In genomic region chr22:28012811-28013460, GRCh38 we compare ENCODE assay signal across 17 cellular contexts.
A peak's percentile ranks its signal among the peaks of the same experiment; 100 is the strongest.
DNase-seq lines count a peak whose midpoint lies in the region; ATAC-seq and TF ChIP-seq lines count a peak whose summit lies in the region.
"Had no signal": no experiment of that assay in that cellular context is flagged by ENCODE, and none has a peak within 500 bp of the region (broad histone marks: within the 10 kb centered on the region; RNA-seq: fewer than 3 reads in every experiment).

No MANE protein-coding gene starts in this region.

- TF ChIP-seq CTCF in RWPE2 (IDR thresholded peaks at IDR 0.05; ENCODE audit: poor library complexity, severe bottlenecking), result no peak

- H3K4me3 Mint-ChIP-seq in activated CD4-positive, alpha-beta memory T cell treated with anti-CD3 and anti-CD28 coated beads, Interleukin-2, amount 10 ng/mL, durations not matched to agents 7 days and 5 days, result no peak overlapping the region
- H3K4me3 Mint-ChIP-seq: CD4-positive, alpha-beta memory T cell had no signal

- H3K9me3 Mint-ChIP-seq in activated CD4-positive, alpha-beta memory T cell treated with anti-CD3 and anti-CD28 coated beads, Interleukin-2, amount 10 ng/mL, durations not matched to agents 7 days and 5 days, result no peaks in the 10 kb centered on the region
- H3K9me3 Mint-ChIP-seq: CD4-positive, alpha-beta memory T cell had no signal

- H3K36me3 ChIP-seq in RWPE2 (ENCODE audit: low read depth) (no peaks in the 10 kb centered on the region), esophagus (ENCODE audit: control insufficient read depth in 2 of 2, insufficient read depth in 2 of 2, low read length in 1 of 2) (no peaks in the 10 kb centered on the region)
- H3K36me3 ChIP-seq: BE2C had no signal

- POLR2A ChIA-PET in activated CD4-positive, alpha-beta memory T cell treated with anti-CD3 and anti-CD28 coated beads, Interleukin-2, amount 10 ng/mL, durations not matched to agents 7 days and 5 days (lab: Charles Lee), result no interaction called here

- no peak overlapping the region for H3K27ac Mint-ChIP-seq in activated CD4-positive, alpha-beta memory T cell treated with anti-CD3 and anti-CD28 coated beads, Interleukin-2, amount 10 ng/mL, durations not matched to agents 7 days and 5 days
- H3K27ac Mint-ChIP-seq: CD4-positive, alpha-beta memory T cell had no signal

- H3K27me3 Mint-ChIP-seq in activated CD4-positive, alpha-beta memory T cell treated with anti-CD3 and anti-CD28 coated beads, Interleukin-2, amount 10 ng/mL, durations not matched to agents 7 days and 5 days, result no peaks in the 10 kb centered on the region

- H3K4me1 ChIP-seq in RWPE2 (ENCODE audit: insufficient read depth, poor library complexity, severe bottlenecking) (no peaks in the 10 kb centered on the region), esophagus (ENCODE audit: control insufficient read depth in 2 of 2, insufficient read depth in 2 of 2, low read length in 1 of 2) (peaks cover 12 to 38% of the 10 kb centered on the region in 2 donors)

- no peak for ATAC-seq in RWPE2 (ENCODE audit: low read depth)
- ATAC-seq in GM18868 (IDR thresholded peaks at IDR 0.05; ENCODE audit: unreplicated experiment), result no peak

- CTCF ChIA-PET in activated CD4-positive, alpha-beta memory T cell treated with anti-CD3 and anti-CD28 coated beads, Interleukin-2, amount 10 ng/mL, durations not matched to agents 7 days and 5 days (lab: Charles Lee), result no interaction called here

- H3K27ac ChIP-seq in RWPE2 (ENCODE audit: poor library complexity, severe bottlenecking) (no peak overlapping the region), esophagus (ENCODE audit: low read depth in 2 of 2, low read length in 1 of 2) (peak overlapping the region; percentile 87 to 88)
- H3K27ac ChIP-seq: KMS-11, RWPE1 had no signal

- peak; percentile 21 for DNase-seq in NCI-H2029 (lab: John Stamatoyannopoulos, UW)
- peak; percentile 4 for DNase-seq in RWPE2 (ENCODE audit: low spot score)
- peak; percentile 16 for DNase-seq in posterior vena cava (ENCODE audit: low spot score)
- DNase-seq in midbrain (lab: John Stamatoyannopoulos, UW), result no peak
- DNase-seq in activated CD4-positive, alpha-beta memory T cell treated with anti-CD3 and anti-CD28 coated beads, Interleukin-2, amount 10 ng/mL, durations not matched to agents 7 days and 5 days, result no peak
- DNase-seq: BE2C; CD4-positive, alpha-beta memory T cell; DND-41; GF-D8; MM.1S; NCI-H1105; NCI-H187 treated with DMSO at 0.1 percent for 48 hours; SK-N-SH had no signal

- no peaks in the 10 kb centered on the region for H3K4me1 Mint-ChIP-seq in activated CD4-positive, alpha-beta memory T cell treated with anti-CD3 and anti-CD28 coated beads, Interleukin-2, amount 10 ng/mL, durations not matched to agents 7 days and 5 days
- H3K4me1 Mint-ChIP-seq: CD4-positive, alpha-beta memory T cell had no signal

- H3K36me3 Mint-ChIP-seq in activated CD4-positive, alpha-beta memory T cell treated with anti-CD3 and anti-CD28 coated beads, Interleukin-2, amount 10 ng/mL, durations not matched to agents 7 days and 5 days (ENCODE audit: low read depth), result no peaks in the 10 kb centered on the region
- H3K36me3 Mint-ChIP-seq: CD4-positive, alpha-beta memory T cell had no signal

- no peaks in the 10 kb centered on the region for H3K9me3 ChIP-seq in RWPE2 (ENCODE audit: severe bottlenecking)
- no peaks in the 10 kb centered on the region for H3K9me3 ChIP-seq in esophagus (ENCODE audit: control insufficient read depth in 2 of 2, insufficient read depth in 1 of 2, low read depth in 1 of 2, low read length in 1 of 2)
- H3K9me3 ChIP-seq: BE2C, SK-N-SH had no signal

- WGBS in esophagus, 2 donors, result 56 to 62% methylated on average over 7 of the region's 7 CpGs

- H3K27me3 ChIP-seq in RWPE2 (ENCODE audit: insufficient read depth, poor library complexity, severe bottlenecking), result no peaks in the 10 kb centered on the region
- H3K27me3 ChIP-seq in esophagus (ENCODE audit: control insufficient read depth in 1 of 2, insufficient read depth in 2 of 2, low read length in 2 of 2), result no peaks in the 10 kb centered on the region
- H3K27me3 ChIP-seq: BE2C had no signal

- intact Hi-C loops in posterior vena cava (cut with DNase I), result no loop called here

- no peak overlapping the region for H3K4me3 ChIP-seq in RWPE2 (ENCODE audit: severe bottlenecking)
- no peak overlapping the region for H3K4me3 ChIP-seq in esophagus (ENCODE audit: low read depth in 1 of 2, low read length in 2 of 2)

Comparison
In these comparisons a context has a peak if more than half of its experiments do, and no peak if none do; other contexts are left out.
1. DNase-seq: peak in NCI-H2029 (single experiment), RWPE2 (single experiment) and posterior vena cava (single experiment); none in midbrain (single experiment) and activated CD4-positive, alpha-beta memory T cell treated with anti-CD3 and anti-CD28 coated beads, Interleukin-2, amount 10 ng/mL, durations not matched to agents 7 days and 5 days (single experiment).